9 cellular contexts compared by ENCODE assay signal in the genomic region with DNA sequence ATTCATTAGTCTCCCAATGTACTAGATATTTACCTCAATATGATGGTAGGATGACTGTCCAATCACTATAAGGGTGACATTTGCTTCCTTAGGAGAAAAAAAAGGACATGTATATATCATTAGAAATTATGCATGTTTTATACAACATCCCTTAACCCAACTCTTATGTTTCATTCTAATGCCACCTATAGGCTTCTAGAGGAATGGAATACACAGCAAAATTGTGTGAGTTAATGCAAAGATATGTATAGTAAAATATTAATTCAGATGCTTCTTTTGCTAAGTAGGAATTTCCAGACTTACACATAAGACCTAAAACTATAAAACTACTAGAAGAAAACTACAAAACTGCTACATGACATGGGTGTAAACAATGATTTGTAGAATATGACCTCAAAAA. TPM values are rescaled to one million over a fixed set of nuclear protein-coding genes. Genes with fewer than 3 reads are reported as not detected.
DNase-seq lines count a peak whose midpoint lies in the region; ATAC-seq and TF ChIP-seq lines count a peak whose summit lies in the region.
"Had no signal": no experiment of that assay in that cellular context is flagged by ENCODE, and none has a peak within 500 bp of the region (broad histone marks: within the 10 kb centered on the region; RNA-seq: fewer than 3 reads in every experiment).

No MANE protein-coding gene starts in this region.

- H3K27me3 ChIP-seq in cardiac muscle cell = no peaks in the 10 kb centered on the region
- no peaks in the 10 kb centered on the region for H3K27me3 ChIP-seq in upper lobe of right lung
- H3K27me3 ChIP-seq: tibial artery had no signal

- DNase-seq in cardiac muscle cell (ENCODE audit: low read depth in 1 of 2, low spot score in 1 of 2) (peak; percentile 13 to 48), Right ventricle myocardium superior (no peak), NCI-H748 treated with DMSO at 0.1 percent for 48 hours (lab: John Stamatoyannopoulos, UW) (peak; percentile 46), upper lobe of right lung (no peak), D341Med (ENCODE audit: low spot score) (no peak), anterior cingulate cortex (lab: John Stamatoyannopoulos, UW) (no peak)
- DNase-seq in effector memory CD8-positive, alpha-beta T cell = no peak
- DNase-seq: tibial artery had no signal

- peaks cover 48% of the 10 kb centered on the region for H3K36me3 Mint-ChIP-seq in effector memory CD8-positive, alpha-beta T cell (ENCODE audit: insufficient read depth)

- peaks cover 14% of the 10 kb centered on the region for H3K36me3 ChIP-seq in cardiac muscle cell
- H3K36me3 ChIP-seq in upper lobe of right lung = peaks cover 35% of the 10 kb centered on the region

- H3K4me1 ChIP-seq in cardiac muscle cell (ENCODE audit: low read depth) (no peaks in the 10 kb centered on the region), upper lobe of right lung (peaks cover 7% of the 10 kb centered on the region)

- peak overlapping the region; percentile 97 to 100 for H3K27ac Mint-ChIP-seq in effector memory CD8-positive, alpha-beta T cell

- TF ChIP-seq CTCF in cardiac muscle cell (IDR thresholded peaks at IDR 0.05; ENCODE audit: low read depth, low read length) (peak; percentile 60), upper lobe of right lung (IDR thresholded peaks at IDR 0.05) (peak; percentile 25)

- no peak overlapping the region for H3K4me3 Mint-ChIP-seq in effector memory CD8-positive, alpha-beta T cell

- H3K4me1 Mint-ChIP-seq in effector memory CD8-positive, alpha-beta T cell (ENCODE audit: low read depth in 2 of 2) = peaks cover 15 to 21% of the 10 kb centered on the region in 2 donors

- H3K27me3 Mint-ChIP-seq in effector memory CD8-positive, alpha-beta T cell = no peaks in the 10 kb centered on the region

- intact Hi-C loops in Right ventricle myocardium superior (cut with DNase I) = loop anchor here (10.0 kb wide), 1 partner anchor 197 kb away; a partner anchor contains a TSS
- intact Hi-C loops in upper lobe of right lung (cut with DNase I) = loop anchor here (10.0 kb wide), 1 partner anchor 327 kb away; no protein-coding TSS in a partner anchor

- H3K4me3 ChIP-seq in cardiac muscle cell (no peak overlapping the region), upper lobe of right lung (no peak overlapping the region)
- H3K4me3 ChIP-seq: tibial artery had no signal

- H3K9me3 Mint-ChIP-seq in effector memory CD8-positive, alpha-beta T cell = no peaks in the 10 kb centered on the region

- H3K9me3 ChIP-seq in cardiac muscle cell (ENCODE audit: low read depth) (no peaks in the 10 kb centered on the region), upper lobe of right lung (no peaks in the 10 kb centered on the region)
- H3K9me3 ChIP-seq: tibial artery had no signal

- ATAC-seq in Right ventricle myocardium superior (ENCODE audit: poor library complexity) (no peak), upper lobe of right lung (no peak), HG03342 (IDR thresholded peaks at IDR 0.05; ENCODE audit: unreplicated experiment) (no peak)
- ATAC-seq in effector memory CD8-positive, alpha-beta T cell (replicated peaks) = no peak

- H3K27ac ChIP-seq in cardiac muscle cell (no peak overlapping the region), upper lobe of right lung (no peak overlapping the region)
- H3K27ac ChIP-seq: tibial artery had no signal

RNA-seq across cellular contexts. Expression of a gene that starts 3.5 kb away (rescaled TPM):
- 6.4 and 8.1 TPM in 2 replicates for total RNA-seq in cardiac muscle cell
- polyA plus RNA-seq in cardiac muscle cell = 6.1 and 12.5 TPM in 2 replicates
- 28.3 TPM for total RNA-seq in Right ventricle myocardium superior
- 25.6 TPM for total RNA-seq in upper lobe of right lung

RNA-seq across cellular contexts. Expression of a gene that starts 32.0 kb away (rescaled TPM):
- 41.6 and 48.5 TPM in 2 replicates for total RNA-seq in cardiac muscle cell
- polyA plus RNA-seq in cardiac muscle cell = 49.4 and 55.4 TPM in 2 replicates
- total RNA-seq in Right ventricle myocardium superior = 15.1 TPM
- total RNA-seq in upper lobe of right lung = 14.5 TPM

Comparison
In these comparisons a context has a peak if more than half of its experiments do, and no peak if none do; other contexts are left out.
1. DNase-seq: peak in cardiac muscle cell (2 of 2) and NCI-H748 treated with DMSO at 0.1 percent for 48 hours (single experiment); none in Right ventricle myocardium superior (single experiment), effector memory CD8-positive, alpha-beta T cell (0 of 3), upper lobe of right lung (single experiment), D341Med (single experiment) and anterior cingulate cortex (0 of 58).